ENCODE assay signal across 23 cellular contexts in the genomic region with DNA sequence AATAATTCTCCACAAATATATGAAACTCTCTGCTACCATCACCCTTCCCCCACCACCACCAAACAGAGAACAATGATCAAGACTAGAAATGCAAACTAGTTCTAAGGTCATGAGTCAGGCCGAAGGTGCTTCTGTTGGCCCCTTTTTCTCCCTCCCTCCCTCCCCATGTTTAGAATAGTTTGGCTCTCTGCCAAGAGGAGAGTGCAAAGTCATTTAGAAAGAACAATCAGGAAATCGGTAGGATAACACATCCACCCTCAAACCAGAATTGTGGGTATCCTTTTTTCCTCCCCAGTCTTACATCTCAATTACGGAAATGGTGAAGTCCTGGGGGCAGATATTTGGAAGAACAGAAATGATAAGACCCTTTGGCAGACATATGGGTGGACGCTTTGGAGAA.
DNase-seq lines count a peak whose midpoint lies in the region.
"Had no signal": no experiment of that assay in that cellular context is flagged by ENCODE, and none has a peak within 500 bp of the region (broad histone marks: within the 10 kb centered on the region; RNA-seq: fewer than 3 reads in every experiment).

No MANE protein-coding gene starts in this region.

- no peak overlapping the region for H3K9ac ChIP-seq in NT2/D1 (ENCODE audit: insufficient read length, low read depth)
- H3K9ac ChIP-seq in mesendoderm (ENCODE audit: low read length), result no peak overlapping the region

- H4K5ac ChIP-seq in mesendoderm (ENCODE audit: low read length), result no peak overlapping the region

- H3K4me3 ChIP-seq in NT2/D1 (ENCODE audit: insufficient read length, low read depth) (no peak overlapping the region), mesendoderm (ENCODE audit: low read length) (no peak overlapping the region)
- H3K4me3 ChIP-seq: PC-9, SJSA1 had no signal

- no peak overlapping the region for H3K23ac ChIP-seq in mesendoderm (ENCODE audit: low read length)

- no peak overlapping the region for H4K8ac ChIP-seq in mesendoderm (ENCODE audit: low read depth, low read length)

- no peaks in the 10 kb centered on the region for H3K79me2 ChIP-seq in mesendoderm (ENCODE audit: control insufficient read depth, insufficient read depth, low read length)

- no peaks in the 10 kb centered on the region for H3K36me3 ChIP-seq in NT2/D1 (ENCODE audit: insufficient read depth, insufficient read length, low read length)
- no peaks in the 10 kb centered on the region for H3K36me3 ChIP-seq in mesendoderm (ENCODE audit: control insufficient read depth, insufficient read depth, low read length)
- H3K36me3 ChIP-seq: SJSA1 had no signal

- H3K27ac ChIP-seq in mesendoderm (ENCODE audit: low read depth, low read length), result no peak overlapping the region
- H3K27ac ChIP-seq: PC-9, SJSA1 had no signal

- no peak overlapping the region for H3K56ac ChIP-seq in mesendoderm (ENCODE audit: low read length)

- no peak overlapping the region for H3K4ac ChIP-seq in mesendoderm (ENCODE audit: low read depth, low read length)

- H3K4me1 ChIP-seq in NT2/D1 (ENCODE audit: insufficient read depth, insufficient read length), result no peaks in the 10 kb centered on the region
- H3K4me1 ChIP-seq in mesendoderm (ENCODE audit: control insufficient read depth, low read depth, low read length), result no peaks in the 10 kb centered on the region

- H3K4me2 ChIP-seq in mesendoderm (ENCODE audit: low read length), result no peak overlapping the region
- H3K4me2 ChIP-seq: PC-9 had no signal

- no peak overlapping the region for H2BK120ac ChIP-seq in mesendoderm (ENCODE audit: low read depth, low read length)

- H3K18ac ChIP-seq in mesendoderm (ENCODE audit: low read length), result no peak overlapping the region

- no peaks in the 10 kb centered on the region for H3K9me3 ChIP-seq in NT2/D1 (ENCODE audit: insufficient read depth, low read length)
- H3K9me3 ChIP-seq: SJSA1 had no signal

- WGBS in mesendoderm (ENCODE audit: extremely low coverage, insufficient coverage, low lambda C conversion rate), result no CpG with 5 or more reads among the region's 4 CpGs

- H2BK15ac ChIP-seq in mesendoderm (replicated peaks; ENCODE audit: low read depth), result no peak overlapping the region

- no peak overlapping the region for H2AK5ac ChIP-seq in mesendoderm (ENCODE audit: low read length)

- DNase-seq in NCI-H2227 (lab: John Stamatoyannopoulos, UW; ENCODE audit: unreplicated experiment), result peak; percentile 62
- DNase-seq in NCI-H2227 treated with DMSO at 0.1 percent for 48 hours (lab: John Stamatoyannopoulos, UW), result no peak
- DNase-seq in COR-L47 (lab: John Stamatoyannopoulos, UW), result peak; percentile 7
- DNase-seq in NT2/D1 (ENCODE audit: low read depth, low spot score), result peak; percentile 20
- DNase-seq in mesendoderm, result peak; percentile 42
- no peak for DNase-seq in occipital lobe (lab: John Stamatoyannopoulos, UW)
- no peak for DNase-seq in NAMALWA (ENCODE audit: low spot score)
- DNase-seq: 8988T; ACHN; DMS153; DND-41; KG1; NCI-H1092 treated with DMSO at 0.1 percent for 48 hours; NCI-H1436; NCI-H187; NCI-H2081 treated with DMSO at 0.1 percent for 48 hours; NCI-H446 treated with DMSO at 0.1 percent for 48 hours; NCI-H526; NK-92 treated with Interleukin-12 subunit alpha and Interleukin-12 subunit beta, amount 100 ng/mL, for 24 hours; PC-9; Right ventricle myocardium superior; RPMI8226 had no signal

- H3K79me1 ChIP-seq in mesendoderm (ENCODE audit: low read length), result no peaks in the 10 kb centered on the region

- H3K27me3 ChIP-seq in NT2/D1 (ENCODE audit: insufficient read depth, insufficient read length) (no peaks in the 10 kb centered on the region), mesendoderm (ENCODE audit: insufficient read depth, low read length, poor library complexity) (no peaks in the 10 kb centered on the region)
- H3K27me3 ChIP-seq: SJSA1 had no signal

- H2BK5ac ChIP-seq in mesendoderm (ENCODE audit: low read length), result no peak overlapping the region

Comparison
In these comparisons a context has a peak if more than half of its experiments do, and no peak if none do; other contexts are left out.
1. DNase-seq: peak in NCI-H2227 (single experiment), COR-L47 (single experiment), NT2/D1 (single experiment) and mesendoderm (single experiment); none in NCI-H2227 treated with DMSO at 0.1 percent for 48 hours (single experiment), occipital lobe (single experiment) and NAMALWA (single experiment).